ENCODE assay signal across 20 cellular contexts in genomic region chr3:124952456-124952855, GRCh38. TPM values are rescaled to one million over a fixed set of nuclear protein-coding genes. Genes with fewer than 3 reads are reported as not detected.
DNase-seq lines count a peak whose midpoint lies in the region; TF ChIP-seq lines count a peak whose summit lies in the region.
"Had no signal": no experiment of that assay in that cellular context is flagged by ENCODE, and none has a peak within 500 bp of the region (broad histone marks: within the 10 kb centered on the region; RNA-seq: fewer than 3 reads in every experiment).

No MANE protein-coding gene starts in this region.

- intact Hi-C loops in breast epithelium (cut with DNase I; ENCODE audit: low total_unique reads) = no loop called here

- no peaks in the 10 kb centered on the region for H3K27me3 Mint-ChIP-seq in osteocyte (ENCODE audit: unreplicated experiment)

- H3K4me3 ChIP-seq in breast epithelium = no peak overlapping the region

- DNase-seq in NCI-H2029 treated with DMSO at 0.1 percent for 48 hours (lab: John Stamatoyannopoulos, UW) (peak; percentile 48), NCI-H2029 (lab: John Stamatoyannopoulos, UW) (no peak), NCI-H748 (lab: John Stamatoyannopoulos, UW; ENCODE audit: unreplicated experiment) (peak; percentile 65), epithelial cell of prostate (ENCODE audit: low read depth, low spot score) (no peak), NCI-H524 (lab: John Stamatoyannopoulos, UW) (no peak), putamen (ENCODE audit: low spot score) (no peak), breast epithelium (ENCODE audit: low spot score in 2 of 2) (no peak), osteocyte (ENCODE audit: extremely low spot score, unreplicated experiment) (no peak)
- DNase-seq: CD4-positive, alpha-beta memory T cell; DMS79 treated with DMSO at 0.1 percent for 48 hours; H7; Kasumi-1; NCI-H1417 treated with DMSO at 0.1 percent for 48 hours; NCI-H2107; NCI-H226; NCI-H526 treated with DMSO at 0.1 percent for 48 hours; Right ventricle myocardium superior had no signal

- no peaks in the 10 kb centered on the region for H3K36me3 ChIP-seq in breast epithelium

- no peaks in the 10 kb centered on the region for H3K27me3 ChIP-seq in breast epithelium

- no peak for TF ChIP-seq POLR2A in breast epithelium (IDR thresholded peaks at IDR 0.05)

- H3K36me3 Mint-ChIP-seq in osteocyte (ENCODE audit: unreplicated experiment) = no peaks in the 10 kb centered on the region

- peak overlapping the region; percentile 83 for H3K27ac ChIP-seq in epithelial cell of prostate
- H3K27ac ChIP-seq in breast epithelium = no peak overlapping the region
- H3K27ac ChIP-seq: 22Rv1 had no signal

- no peaks in the 10 kb centered on the region for H3K9me3 ChIP-seq in breast epithelium

- peaks cover 2% of the 10 kb centered on the region for H3K4me1 Mint-ChIP-seq in osteocyte (ENCODE audit: unreplicated experiment)
- H3K4me1 Mint-ChIP-seq: CD4-positive, alpha-beta memory T cell had no signal

- H3K4me1 ChIP-seq in breast epithelium = no peaks in the 10 kb centered on the region

- H3K4me3 Mint-ChIP-seq in osteocyte (ENCODE audit: unreplicated experiment) = no peak overlapping the region
- H3K4me3 Mint-ChIP-seq: CD4-positive, alpha-beta memory T cell had no signal

- H3K9me3 Mint-ChIP-seq in osteocyte (ENCODE audit: unreplicated experiment) = peaks cover 5% of the 10 kb centered on the region

- TF ChIP-seq CTCF in breast epithelium (IDR thresholded peaks at IDR 0.05) (no peak), osteocyte (IDR thresholded peaks at IDR 0.05) (no peak)

- H3K27ac Mint-ChIP-seq in osteocyte (ENCODE audit: unreplicated experiment) = no peak overlapping the region
- H3K27ac Mint-ChIP-seq: CD4-positive, alpha-beta memory T cell had no signal

RNA-seq across cellular contexts. Expression of gene MUC13, which starts 17.9 kb away (rescaled TPM):
- 1 to 10 TPM in 1 of 3 donors, not detected in 2; 3.9 TPM for total RNA-seq in breast epithelium
- total RNA-seq in osteocyte = not detected in 2 replicates
- total RNA-seq: CD4-positive, alpha-beta memory T cell; G401; H7; IMR-90; Right ventricle myocardium superior had no signal

Comparison
In these comparisons a context has a peak if more than half of its experiments do, and no peak if none do; other contexts are left out.
1. DNase-seq: peak in NCI-H2029 treated with DMSO at 0.1 percent for 48 hours (single experiment) and NCI-H748 (single experiment); none in NCI-H2029 (single experiment), epithelial cell of prostate (single experiment), NCI-H524 (0 of 2), putamen (single experiment), breast epithelium (0 of 2) and osteocyte (single experiment).